In genomic region chr6:150027806-150028565, GRCh38 we compare ENCODE assay signal across 27 cellular contexts. TPM values are rescaled to one million over a fixed set of nuclear protein-coding genes. Genes with fewer than 3 reads are reported as not detected.
"Had no signal": no experiment of that assay in that cellular context is flagged by ENCODE, and none has a peak within 500 bp of the region (broad histone marks: within the 10 kb centered on the region; RNA-seq: fewer than 3 reads in every experiment).

No MANE protein-coding gene starts in this region.

- H3K4me2 ChIP-seq: SK-N-SH had no signal

- H3K9me3 ChIP-seq: SJCRH30, SK-N-SH had no signal

- DNase-seq: activated CD4-positive, alpha-beta memory T cell treated with anti-CD3 and anti-CD28 coated beads for 36 hours; activated CD4-positive, alpha-beta T cell treated with anti-CD3 and anti-CD28 coated beads, Interleukin-2, amount 10 ng/mL, durations not matched to agents 7 days and 5 days; activated CD4-positive, CD25-positive, alpha-beta regulatory T cell; activated CD8-positive, alpha-beta memory T cell treated with anti-CD3 and anti-CD28 coated beads, Interleukin-2, amount 50 U/mL, for 4 hours; activated gamma-delta T cell treated with Interleukin-2 at 50 U/mL for 16 hours; activated naive CD4-positive, alpha-beta T cell treated with anti-CD3 and anti-CD28 coated beads, Interleukin-2, amount 10 ng/mL, durations not matched to agents 7 days and 5 days; activated naive CD8-positive, alpha-beta T cell treated with anti-CD3 and anti-CD28 coated beads for 36 hours; activated T-cell treated with anti-CD3 and anti-CD28 coated beads, Interleukin-2, amount 50 U/mL, for 72 hours; brain microvascular endothelial cell; KG1; NCI-H1092; NCI-H1694 treated with DMSO at 0.1 percent for 48 hours; NCI-H2081; NCI-H226; NK-92 treated with Interleukin-12 subunit alpha and Interleukin-12 subunit beta, amount 100 ng/mL, for 24 hours; OCI-M1; Right ventricle myocardium superior; SJCRH30; SK-N-SH; T-helper 1 cell had no signal

- H3K4me3 Mint-ChIP-seq: activated CD4-positive, alpha-beta memory T cell treated with anti-CD3 and anti-CD28 coated beads for 36 hours; activated CD4-positive, alpha-beta T cell treated with anti-CD3 and anti-CD28 coated beads, Interleukin-2, amount 10 ng/mL, durations not matched to agents 7 days and 5 days; activated naive CD4-positive, alpha-beta T cell treated with anti-CD3 and anti-CD28 coated beads, Interleukin-2, amount 10 ng/mL, durations not matched to agents 7 days and 5 days; activated naive CD8-positive, alpha-beta T cell treated with anti-CD3 and anti-CD28 coated beads for 36 hours; activated T-cell treated with anti-CD3 and anti-CD28 coated beads, Interleukin-2, amount 50 U/mL, for 72 hours had no signal

- H3K36me3 ChIP-seq: brain microvascular endothelial cell, cardiac muscle cell, SJCRH30 had no signal

- H3K9ac ChIP-seq: SK-N-SH had no signal

- H3K27ac ChIP-seq: brain microvascular endothelial cell, cardiac muscle cell, RWPE1, SJCRH30, VCaP had no signal

- H3K27ac Mint-ChIP-seq: activated CD4-positive, alpha-beta memory T cell treated with anti-CD3 and anti-CD28 coated beads for 36 hours; activated CD4-positive, alpha-beta T cell treated with anti-CD3 and anti-CD28 coated beads, Interleukin-2, amount 10 ng/mL, durations not matched to agents 7 days and 5 days; activated naive CD4-positive, alpha-beta T cell treated with anti-CD3 and anti-CD28 coated beads, Interleukin-2, amount 10 ng/mL, durations not matched to agents 7 days and 5 days; activated naive CD8-positive, alpha-beta T cell treated with anti-CD3 and anti-CD28 coated beads for 36 hours; activated T-cell treated with anti-CD3 and anti-CD28 coated beads, Interleukin-2, amount 50 U/mL, for 72 hours; activated T-helper 2 cell treated with anti-CD3 and anti-CD28 coated beads, Interferon-gamma antibody, Interleukin-2, Interleukin-4, amounts not matched to agents 10 μg/mL and 5 μg/mL and 100 μg/mL, durations not matched to agents 14 hours and 24 hours and 36 hours had no signal

- ATAC-seq: activated T-cell treated with anti-CD3 and anti-CD28 coated beads, Interleukin-2, amount 50 U/mL, for 72 hours; Panc1 had no signal

- H3K36me3 Mint-ChIP-seq: activated CD4-positive, alpha-beta memory T cell treated with anti-CD3 and anti-CD28 coated beads for 36 hours; activated naive CD4-positive, alpha-beta T cell treated with anti-CD3 and anti-CD28 coated beads, Interleukin-2, amount 10 ng/mL, durations not matched to agents 7 days and 5 days; activated naive CD8-positive, alpha-beta T cell treated with anti-CD3 and anti-CD28 coated beads for 36 hours had no signal

- H3K4me1 ChIP-seq: SJCRH30 had no signal

- H3K4me3 ChIP-seq: cardiac muscle cell, SJCRH30 had no signal

- H3K9me3 Mint-ChIP-seq: activated CD4-positive, alpha-beta memory T cell treated with anti-CD3 and anti-CD28 coated beads for 36 hours; activated CD4-positive, alpha-beta T cell treated with anti-CD3 and anti-CD28 coated beads, Interleukin-2, amount 10 ng/mL, durations not matched to agents 7 days and 5 days; activated naive CD4-positive, alpha-beta T cell treated with anti-CD3 and anti-CD28 coated beads, Interleukin-2, amount 10 ng/mL, durations not matched to agents 7 days and 5 days; activated naive CD8-positive, alpha-beta T cell treated with anti-CD3 and anti-CD28 coated beads for 36 hours; activated T-cell treated with anti-CD3 and anti-CD28 coated beads, Interleukin-2, amount 50 U/mL, for 72 hours; activated T-helper 2 cell treated with anti-CD3 and anti-CD28 coated beads, Interferon-gamma antibody, Interleukin-2, Interleukin-4, amounts not matched to agents 10 μg/mL and 5 μg/mL and 100 μg/mL, durations not matched to agents 14 hours and 24 hours and 36 hours had no signal

RNA-seq across cellular contexts. Expression of gene RAET1L, which starts 2.7 kb away (rescaled TPM):
- total RNA-seq: activated CD4-positive, alpha-beta memory T cell treated with anti-CD3 and anti-CD28 coated beads for 36 hours; activated CD4-positive, alpha-beta T cell treated with anti-CD3 and anti-CD28 coated beads, Interleukin-2, amount 10 ng/mL, durations not matched to agents 7 days and 5 days; activated CD8-positive, alpha-beta memory T cell treated with anti-CD3 and anti-CD28 coated beads for 36 hours; activated naive CD8-positive, alpha-beta T cell treated with anti-CD3 and anti-CD28 coated beads for 36 hours; activated T-cell treated with anti-CD3 and anti-CD28 coated beads, Interleukin-2, amount 50 U/mL, for 72 hours; activated T-helper 2 cell treated with anti-CD3 and anti-CD28 coated beads, Interferon-gamma antibody, Interleukin-2, Interleukin-4, amounts not matched to agents 10 μg/mL and 5 μg/mL and 100 μg/mL, durations not matched to agents 14 hours and 24 hours and 36 hours; cardiac muscle cell; Right ventricle myocardium superior; SJCRH30; T-helper 2 cell treated with Interferon-gamma antibody and Interleukin-4, amounts not matched to agents 100 ng/mL and 5 ng/mL, for 36 hours had no signal
- polyA plus RNA-seq: cardiac muscle cell, SK-N-SH had no signal
